Comparison of ENCODE assay signal across 13 cellular contexts in the genomic region with DNA sequence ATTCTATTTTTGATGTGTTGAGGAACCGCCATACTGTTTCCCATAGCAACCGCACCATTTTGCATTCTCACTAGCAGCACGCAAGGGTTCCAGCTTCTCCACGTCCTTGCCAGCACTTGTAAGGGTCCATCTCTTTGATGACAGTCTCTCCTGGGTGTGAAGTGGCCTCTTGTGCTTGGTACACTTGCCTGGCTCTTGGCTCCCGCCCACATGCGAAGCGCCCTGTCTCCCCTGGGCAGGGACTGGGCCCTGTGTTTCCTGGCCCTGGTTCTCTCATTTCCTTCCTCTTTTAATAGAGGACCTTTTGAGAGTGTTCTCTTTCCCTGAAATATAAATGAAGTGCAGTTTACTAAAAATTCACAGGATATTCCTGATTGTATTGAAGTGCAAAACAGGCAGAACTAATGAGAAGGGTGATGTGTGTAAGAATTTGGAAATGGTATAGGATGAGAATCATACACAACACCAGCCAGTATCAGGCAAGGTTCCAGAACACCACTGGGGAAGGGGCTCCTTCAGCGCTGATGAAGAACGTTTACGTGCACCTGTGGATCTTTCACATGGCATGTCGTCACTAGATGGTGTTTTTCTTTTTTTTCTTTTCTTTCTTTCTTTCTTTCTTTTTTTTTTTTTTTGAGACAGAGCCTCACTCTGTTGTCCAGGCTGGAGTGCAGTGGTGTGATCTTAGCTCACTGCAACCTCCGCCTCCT.
DNase-seq lines count a peak whose midpoint lies in the region; ATAC-seq and TF ChIP-seq lines count a peak whose summit lies in the region.
"Had no signal": no experiment of that assay in that cellular context is flagged by ENCODE, and none has a peak within 500 bp of the region (broad histone marks: within the 10 kb centered on the region; RNA-seq: fewer than 3 reads in every experiment).

No MANE protein-coding gene starts in this region.

- peak; percentile 17 for DNase-seq in NCI-H748 (lab: John Stamatoyannopoulos, UW; ENCODE audit: unreplicated experiment)
- DNase-seq in NCI-H748 treated with DMSO at 0.1 percent for 48 hours (lab: John Stamatoyannopoulos, UW): no peak
- DNase-seq in NOMO-1 treated with DMSO at 0.1 percent for 48 hours (lab: John Stamatoyannopoulos, UW; ENCODE audit: unreplicated experiment): peak; percentile 59
- peak in 1 of 10 donors; percentile 54 for DNase-seq in dorsolateral prefrontal cortex
- DNase-seq in posterior vena cava (ENCODE audit: low spot score): peak; percentile 81
- DNase-seq in effector CD4-positive, alpha-beta T cell: no peak
- DNase-seq: activated effector memory CD4-positive, alpha-beta T cell treated with Interleukin-2 at 50 U/mL for 16 hours; PC-3; retina had no signal

- ATAC-seq in HG02884 (IDR thresholded peaks at IDR 0.05; ENCODE audit: unreplicated experiment) (no peak), GM19324 (IDR thresholded peaks at IDR 0.05; ENCODE audit: low FRiP score, unreplicated experiment) (no peak)
- ATAC-seq: activated CD4-positive, CD25-positive, alpha-beta regulatory T cell treated with anti-CD3 and anti-CD28 coated beads, Interleukin-2, amount 50 U/mL, for 24 hours; HCT116; PC-3 had no signal

- peak overlapping the region in 38 of 59 donors; percentile 1 to 77 (median 44) for H3K27ac ChIP-seq in dorsolateral prefrontal cortex

- no peak for TF ChIP-seq CTCF in dorsolateral prefrontal cortex (IDR thresholded peaks at IDR 0.05 in 54 of 56, conservative IDR thresholded peaks at IDR 0.05 in 2 of 56; ENCODE audit: low read depth in 1 of 56, partially characterized antibody in 56 of 56)

- peak overlapping the region in 1 of 59 donors; percentile 7 for H3K4me3 ChIP-seq in dorsolateral prefrontal cortex

- intact Hi-C loops in dorsolateral prefrontal cortex (cut with DNase I): loop anchor here in 1 of 2 donors (10.0 kb wide), 1 partner anchor 137 kb away; the partner anchor contains the start of genes MRPL41 and PNPLA7
- intact Hi-C loops in posterior vena cava (cut with DNase I): no loop called here

- no peaks in the 10 kb centered on the region for H3K27me3 ChIP-seq in dorsolateral prefrontal cortex

Comparison
In these comparisons a context has a peak if more than half of its experiments do, and no peak if none do; other contexts are left out.
1. DNase-seq: peak in NCI-H748 (single experiment), NOMO-1 treated with DMSO at 0.1 percent for 48 hours (single experiment) and posterior vena cava (single experiment); none in NCI-H748 treated with DMSO at 0.1 percent for 48 hours (single experiment) and effector CD4-positive, alpha-beta T cell (single experiment).